In genomic region chr18:48222118-48222517, GRCh38 we compare ENCODE assay signal across 8 cellular contexts.
DNase-seq lines count a peak whose midpoint lies in the region; ATAC-seq and TF ChIP-seq lines count a peak whose summit lies in the region.

No MANE protein-coding gene starts in this region.

- no peak overlapping the region for H3K4me3 Mint-ChIP-seq in nephron progenitor cell

- H3K36me3 Mint-ChIP-seq in nephron progenitor cell (ENCODE audit: low read depth), result no peaks in the 10 kb centered on the region

- no peak for TF ChIP-seq CTCF in VCaP (conservative IDR thresholded peaks at IDR 0.05)
- no peak for TF ChIP-seq CTCF in nephron progenitor cell (IDR thresholded peaks at IDR 0.05)

- no peak overlapping the region for H3K27ac Mint-ChIP-seq in nephron progenitor cell

- H3K4me1 Mint-ChIP-seq in nephron progenitor cell, result peaks cover 6% of the 10 kb centered on the region

- H3K27me3 Mint-ChIP-seq in nephron progenitor cell (ENCODE audit: low read depth, poor library complexity), result peaks cover 11% of the 10 kb centered on the region

- DNase-seq in Ammon's horn (ENCODE audit: low spot score), result peak; percentile 23
- peak; percentile 81 for DNase-seq in NCI-H1436 treated with DMSO at 0.1 percent for 48 hours (lab: John Stamatoyannopoulos, UW)
- peak; percentile 72 for DNase-seq in kidney tubule cell (ENCODE audit: low spot score)
- no peak for DNase-seq in nephron progenitor cell

- H3K27ac ChIP-seq in VCaP, result peak overlapping the region; percentile 31; the same call in 1 of the 2 replicates

- peak; percentile 62 for ATAC-seq in GM21423 (IDR thresholded peaks at IDR 0.05; ENCODE audit: unreplicated experiment)
- ATAC-seq in HG03097 (IDR thresholded peaks at IDR 0.05; ENCODE audit: low FRiP score, unreplicated experiment), result no peak
- no peak for ATAC-seq in HG03095 (IDR thresholded peaks at IDR 0.05; ENCODE audit: unreplicated experiment)

- H3K9me3 Mint-ChIP-seq in nephron progenitor cell, result no peaks in the 10 kb centered on the region
